ENCODE assay signal across 14 cellular contexts in genomic region chr1:63705058-63705457, GRCh38.
DNase-seq lines count a peak whose midpoint lies in the region; ATAC-seq and TF ChIP-seq lines count a peak whose summit lies in the region.
"Had no signal": no experiment of that assay in that cellular context is flagged by ENCODE, and none has a peak within 500 bp of the region (broad histone marks: within the 10 kb centered on the region; RNA-seq: fewer than 3 reads in every experiment).

No MANE protein-coding gene starts in this region.

- TF ChIP-seq CTCF in GM10248 (IDR thresholded peaks at IDR 0.05; ENCODE audit: control extremely low read depth, extremely low read depth, low read depth, missing control alignments) (no peak), GM13977 (IDR thresholded peaks at IDR 0.05; ENCODE audit: extremely low read depth, insufficient read depth, missing control alignments) (no peak), brain microvascular endothelial cell (IDR thresholded peaks at IDR 0.05; ENCODE audit: low read depth, low read length, missing control alignments) (no peak)

- no peaks in the 10 kb centered on the region for H3K4me1 Mint-ChIP-seq in activated CD4-positive, alpha-beta T cell treated with anti-CD3 and anti-CD28 coated beads for 36 hours
- H3K4me1 Mint-ChIP-seq in natural killer cell treated with Interleukin-12 subunit alpha and Interleukin-12 subunit beta and Interleukin-15 and Interleukin-18, amount 100 ng/mL, for 72 hours (ENCODE audit: low read depth in 2 of 2) = no peaks in the 10 kb centered on the region

- H3K36me3 Mint-ChIP-seq in activated CD4-positive, alpha-beta T cell treated with anti-CD3 and anti-CD28 coated beads for 36 hours (ENCODE audit: low read depth) = no peaks in the 10 kb centered on the region
- H3K36me3 Mint-ChIP-seq in natural killer cell treated with Interleukin-12 subunit alpha and Interleukin-12 subunit beta and Interleukin-15 and Interleukin-18, amount 100 ng/mL, for 72 hours = no peaks in the 10 kb centered on the region

- no peak overlapping the region for H3K4me3 ChIP-seq in brain microvascular endothelial cell (ENCODE audit: low read depth, low read length)
- H3K4me3 ChIP-seq: cardiac muscle cell, thoracic aorta had no signal

- intact Hi-C loops in activated CD4-positive, alpha-beta T cell treated with anti-CD3 and anti-CD28 coated beads for 36 hours (cut with DNase I, micrococcal nuclease) = no loop called here

- H3K4me3 Mint-ChIP-seq in activated CD4-positive, alpha-beta T cell treated with anti-CD3 and anti-CD28 coated beads for 36 hours = no peak overlapping the region
- no peak overlapping the region for H3K4me3 Mint-ChIP-seq in natural killer cell treated with Interleukin-12 subunit alpha and Interleukin-12 subunit beta and Interleukin-15 and Interleukin-18, amount 100 ng/mL, for 72 hours

- H3K27ac Mint-ChIP-seq in activated CD4-positive, alpha-beta T cell treated with anti-CD3 and anti-CD28 coated beads for 36 hours = no peak overlapping the region
- no peak overlapping the region for H3K27ac Mint-ChIP-seq in natural killer cell treated with Interleukin-12 subunit alpha and Interleukin-12 subunit beta and Interleukin-15 and Interleukin-18, amount 100 ng/mL, for 72 hours
- H3K27ac Mint-ChIP-seq: activated T-helper 2 cell treated with anti-CD3 and anti-CD28 coated beads, Interferon-gamma antibody, Interleukin-2, Interleukin-4, amounts not matched to agents 10 μg/mL and 5 μg/mL and 100 μg/mL, durations not matched to agents 14 hours and 24 hours and 36 hours had no signal

- H3K27me3 ChIP-seq in brain microvascular endothelial cell (replicated peaks) = no peaks in the 10 kb centered on the region
- H3K27me3 ChIP-seq: cardiac muscle cell had no signal

- no peak overlapping the region for H3K27ac ChIP-seq in brain microvascular endothelial cell
- H3K27ac ChIP-seq: cardiac muscle cell had no signal

- no peaks in the 10 kb centered on the region for H3K36me3 ChIP-seq in brain microvascular endothelial cell (replicated peaks)
- H3K36me3 ChIP-seq: cardiac muscle cell, thoracic aorta had no signal

- H3K27me3 Mint-ChIP-seq in activated CD4-positive, alpha-beta T cell treated with anti-CD3 and anti-CD28 coated beads for 36 hours = peaks cover 20% of the 10 kb centered on the region
- H3K27me3 Mint-ChIP-seq in natural killer cell treated with Interleukin-12 subunit alpha and Interleukin-12 subunit beta and Interleukin-15 and Interleukin-18, amount 100 ng/mL, for 72 hours = peaks cover 18 to 39% of the 10 kb centered on the region in 2 donors

- peak; percentile 56 for ATAC-seq in GM21526 (IDR thresholded peaks at IDR 0.05; ENCODE audit: low FRiP score, unreplicated experiment)
- ATAC-seq in HG03139 (IDR thresholded peaks at IDR 0.05; ENCODE audit: unreplicated experiment) = peak; percentile 97
- ATAC-seq in activated CD4-positive, alpha-beta T cell treated with anti-CD3 and anti-CD28 coated beads for 36 hours = no peak
- no peak for ATAC-seq in natural killer cell treated with Interleukin-12 subunit alpha and Interleukin-12 subunit beta and Interleukin-15 and Interleukin-18, amount 100 ng/mL, for 72 hours

- peak; percentile 39 for DNase-seq in GM10248 (ENCODE audit: extremely low spot score)
- peak; percentile 64 for DNase-seq in kidney tubule cell (ENCODE audit: low spot score)
- no peak for DNase-seq in GM13977 (ENCODE audit: low spot score)
- no peak for DNase-seq in brain microvascular endothelial cell
- DNase-seq in activated CD4-positive, alpha-beta T cell treated with anti-CD3 and anti-CD28 coated beads for 36 hours = no peak
- no peak for DNase-seq in natural killer cell treated with Interleukin-12 subunit alpha and Interleukin-12 subunit beta and Interleukin-15 and Interleukin-18, amount 100 ng/mL, for 72 hours (ENCODE audit: low spot score)
- DNase-seq: activated CD4-positive, CD25-positive, alpha-beta regulatory T cell; KBM-7; SHP77 had no signal

- in situ Hi-C loops in GM13977 (cut with MboI; ENCODE audit: low pct_unique_long_range_greater_than_20kb, low sequenced_read_pairs, unreplicated experiment) = no loop called here
- in situ Hi-C loops in brain microvascular endothelial cell (cut with HindIII; ENCODE audit: low pct_ligation_motif_present, low sequenced_read_pairs) = no loop called here

- H3K9me3 Mint-ChIP-seq in activated CD4-positive, alpha-beta T cell treated with anti-CD3 and anti-CD28 coated beads for 36 hours (ENCODE audit: low read depth) = no peaks in the 10 kb centered on the region
- no peaks in the 10 kb centered on the region for H3K9me3 Mint-ChIP-seq in natural killer cell treated with Interleukin-12 subunit alpha and Interleukin-12 subunit beta and Interleukin-15 and Interleukin-18, amount 100 ng/mL, for 72 hours
- H3K9me3 Mint-ChIP-seq: activated T-helper 2 cell treated with anti-CD3 and anti-CD28 coated beads, Interferon-gamma antibody, Interleukin-2, Interleukin-4, amounts not matched to agents 10 μg/mL and 5 μg/mL and 100 μg/mL, durations not matched to agents 14 hours and 24 hours and 36 hours had no signal

- POLR2A ChIA-PET in GM10248 (lab: Yijun Ruan, JAX) = no interaction called here
- POLR2A ChIA-PET in activated CD4-positive, alpha-beta T cell treated with anti-CD3 and anti-CD28 coated beads for 36 hours (lab: Charles Lee) = no interaction called here

- CTCF ChIA-PET in GM10248 (lab: Yijun Ruan, JAX) = interaction anchor here (1.3 kb wide), 1 partner anchor 541 kb away, joined by 3 read pairs; no protein-coding TSS in a partner anchor
- CTCF ChIA-PET in activated CD4-positive, alpha-beta T cell treated with anti-CD3 and anti-CD28 coated beads for 36 hours (lab: Charles Lee) = no interaction called here

Comparison
In these comparisons a context has a peak if more than half of its experiments do, and no peak if none do; other contexts are left out.
1. DNase-seq: peak in GM10248 (single experiment) and kidney tubule cell (single experiment); none in GM13977 (single experiment), brain microvascular endothelial cell (single experiment), activated CD4-positive, alpha-beta T cell treated with anti-CD3 and anti-CD28 coated beads for 36 hours (single experiment) and natural killer cell treated with Interleukin-12 subunit alpha and Interleukin-12 subunit beta and Interleukin-15 and Interleukin-18, amount 100 ng/mL, for 72 hours (single experiment).
2. ATAC-seq: peak in GM21526 (single experiment) and HG03139 (single experiment); none in activated CD4-positive, alpha-beta T cell treated with anti-CD3 and anti-CD28 coated beads for 36 hours (single experiment) and natural killer cell treated with Interleukin-12 subunit alpha and Interleukin-12 subunit beta and Interleukin-15 and Interleukin-18, amount 100 ng/mL, for 72 hours (0 of 2).